Comparison of ENCODE assay signal across 8 cellular contexts in genomic region chr14:55051426-55052258, GRCh38. TPM values are rescaled to one million over a fixed set of nuclear protein-coding genes. Genes with fewer than 3 reads are reported as not detected.
DNase-seq lines count a peak whose midpoint lies in the region; ATAC-seq and TF ChIP-seq lines count a peak whose summit lies in the region.

Gene MAPK1IP1L (plus strand): TSS chr14:55051647. CDS start chr14:55061684, 10,037 bp downstream.

- DNase-seq in DMS53 treated with DMSO at 0.1 percent for 48 hours (lab: John Stamatoyannopoulos, UW; ENCODE audit: unreplicated experiment) (peak; percentile 91), KG1 (lab: John Stamatoyannopoulos, UW) (peak; percentile 80), esophagus muscularis mucosa (ENCODE audit: extremely low spot score) (peak; percentile 96), myocyte (ENCODE audit: low read depth) (peak; percentile 92)
- peak; percentile 89 for DNase-seq in activated T-cell treated with anti-CD3 and anti-CD28 coated beads, Interleukin-2, amount 50 U/mL, for 4 hours
- peak; percentile 69 to 85 for DNase-seq in stimulated activated CD8-positive, alpha-beta memory T cell treated with anti-CD3 and anti-CD28 coated beads, Interleukin-7, amount 100 ng/mL, for 48 hours (ENCODE audit: extremely low read depth in 1 of 2, low read depth in 1 of 2)

- H3K4me1 Mint-ChIP-seq in activated T-cell treated with anti-CD3 and anti-CD28 coated beads, Interleukin-2, amount 50 U/mL, for 4 hours (ENCODE audit: low read depth) = peaks cover 45% of the 10 kb centered on the region

- no peaks in the 10 kb centered on the region for H3K27me3 Mint-ChIP-seq in activated T-cell treated with anti-CD3 and anti-CD28 coated beads, Interleukin-2, amount 50 U/mL, for 4 hours (ENCODE audit: low read depth)

- peak; percentile 99 to 100 (median 100) for TF ChIP-seq CTCF in esophagus muscularis mucosa (IDR thresholded peaks at IDR 0.05)

- peak; percentile 64 for TF ChIP-seq EP300 in esophagus muscularis mucosa (IDR thresholded peaks at IDR 0.05)

- TF ChIP-seq POLR2A in esophagus muscularis mucosa (IDR thresholded peaks at IDR 0.05; ENCODE audit: low read depth) = peak; percentile 98

- peaks cover 14% of the 10 kb centered on the region for H3K36me3 Mint-ChIP-seq in activated T-cell treated with anti-CD3 and anti-CD28 coated beads, Interleukin-2, amount 50 U/mL, for 4 hours (ENCODE audit: insufficient read depth)

- H3K9me3 ChIP-seq in esophagus muscularis mucosa = no peaks in the 10 kb centered on the region

- ATAC-seq in GM21717 (IDR thresholded peaks at IDR 0.05; ENCODE audit: unreplicated experiment) = peak; percentile 76
- ATAC-seq in activated T-cell treated with anti-CD3 and anti-CD28 coated beads, Interleukin-2, amount 50 U/mL, for 4 hours = peak; percentile 94

- no peaks in the 10 kb centered on the region for H3K27me3 ChIP-seq in esophagus muscularis mucosa

- H3K4me3 ChIP-seq in esophagus muscularis mucosa = peak within 1 kb of the TSS; percentile 94 to 98 (median 97)

- H3K4me1 ChIP-seq in esophagus muscularis mucosa = peaks cover 32 to 49% (median 46%) of the 10 kb centered on the region in 4 donors

- intact Hi-C loops in esophagus muscularis mucosa (cut with DNase I) = no loop called here

- H3K9me3 Mint-ChIP-seq in activated T-cell treated with anti-CD3 and anti-CD28 coated beads, Interleukin-2, amount 50 U/mL, for 4 hours = no peaks in the 10 kb centered on the region

- peak within 1 kb of the TSS; percentile 100 for H3K27ac ChIP-seq in esophagus muscularis mucosa (replicated peaks in 1 of 4)

- peak within 1 kb of the TSS; percentile 92 for H3K4me3 Mint-ChIP-seq in activated T-cell treated with anti-CD3 and anti-CD28 coated beads, Interleukin-2, amount 50 U/mL, for 4 hours

- WGBS in esophagus muscularis mucosa = 3% methylated on average over 12 of the region's 97 CpGs

- peaks cover 0 to 12% (median 3%) of the 10 kb centered on the region in 4 donors for H3K36me3 ChIP-seq in esophagus muscularis mucosa

TF ChIP-seq in PFSK-1, 5 proteins besides CTCF, POLR2A, EP300 and RAD21:
- TF ChIP-seq SIN3A (IDR thresholded peaks at IDR 0.05; ENCODE audit: borderline replicate concordance, insufficient read depth, low read length) (peak; percentile 10; the same call in 1 of the 2 replicates), TAF1 (IDR thresholded peaks at IDR 0.05; ENCODE audit: borderline replicate concordance, insufficient read depth, low read length) (peak; percentile 70; the same call in 1 of the 2 replicates), FOXP2 (optimal IDR thresholded peaks at IDR 0.05; ENCODE audit: borderline replicate concordance, extremely low read depth, extremely low read length, insufficient read depth) (peak; percentile 70), POLR2AphosphoS5 (IDR thresholded peaks at IDR 0.05; ENCODE audit: low read depth, low read length) (peak; percentile 92)
- TF ChIP-seq, protein P1, sequence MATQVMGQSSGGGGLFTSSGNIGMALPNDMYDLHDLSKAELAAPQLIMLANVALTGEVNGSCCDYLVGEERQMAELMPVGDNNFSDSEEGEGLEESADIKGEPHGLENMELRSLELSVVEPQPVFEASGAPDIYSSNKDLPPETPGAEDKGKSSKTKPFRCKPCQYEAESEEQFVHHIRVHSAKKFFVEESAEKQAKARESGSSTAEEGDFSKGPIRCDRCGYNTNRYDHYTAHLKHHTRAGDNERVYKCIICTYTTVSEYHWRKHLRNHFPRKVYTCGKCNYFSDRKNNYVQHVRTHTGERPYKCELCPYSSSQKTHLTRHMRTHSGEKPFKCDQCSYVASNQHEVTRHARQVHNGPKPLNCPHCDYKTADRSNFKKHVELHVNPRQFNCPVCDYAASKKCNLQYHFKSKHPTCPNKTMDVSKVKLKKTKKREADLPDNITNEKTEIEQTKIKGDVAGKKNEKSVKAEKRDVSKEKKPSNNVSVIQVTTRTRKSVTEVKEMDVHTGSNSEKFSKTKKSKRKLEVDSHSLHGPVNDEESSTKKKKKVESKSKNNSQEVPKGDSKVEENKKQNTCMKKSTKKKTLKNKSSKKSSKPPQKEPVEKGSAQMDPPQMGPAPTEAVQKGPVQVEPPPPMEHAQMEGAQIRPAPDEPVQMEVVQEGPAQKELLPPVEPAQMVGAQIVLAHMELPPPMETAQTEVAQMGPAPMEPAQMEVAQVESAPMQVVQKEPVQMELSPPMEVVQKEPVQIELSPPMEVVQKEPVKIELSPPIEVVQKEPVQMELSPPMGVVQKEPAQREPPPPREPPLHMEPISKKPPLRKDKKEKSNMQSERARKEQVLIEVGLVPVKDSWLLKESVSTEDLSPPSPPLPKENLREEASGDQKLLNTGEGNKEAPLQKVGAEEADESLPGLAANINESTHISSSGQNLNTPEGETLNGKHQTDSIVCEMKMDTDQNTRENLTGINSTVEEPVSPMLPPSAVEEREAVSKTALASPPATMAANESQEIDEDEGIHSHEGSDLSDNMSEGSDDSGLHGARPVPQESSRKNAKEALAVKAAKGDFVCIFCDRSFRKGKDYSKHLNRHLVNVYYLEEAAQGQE (IDR thresholded peaks at IDR 0.05; ENCODE audit: insufficient read depth in 1 of 2, low read depth in 2 of 2, low read length in 2 of 2) = no peak

RNA-seq across cellular contexts. Expression of gene MAPK1IP1L, which starts in this region (rescaled TPM):
- polyA plus RNA-seq in PFSK-1 (2012; ENCODE audit: insufficient read length, low read depth) = 77.1 TPM
- 100 to 1,000 TPM; 139 to 148 (median 141) TPM for total RNA-seq in activated T-cell treated with anti-CD3 and anti-CD28 coated beads, Interleukin-2, amount 50 U/mL, for 4 hours
- total RNA-seq in esophagus muscularis mucosa (10 to 100 TPM; 36.5 to 95.4 (median 61.0) TPM), myocyte (158 and 216 TPM in 2 replicates)
- 65.4 TPM for polyA plus RNA-seq in myocyte (2012)

Comparison
In these comparisons a context has a peak if more than half of its experiments do, and no peak if none do; other contexts are left out.
1. Peak in every context shown above with its lines: DNase-seq, ATAC-seq, H3K4me3 ChIP-seq and H3K27ac ChIP-seq.